ENCODE assay signal across 11 cellular contexts in the genomic region with DNA sequence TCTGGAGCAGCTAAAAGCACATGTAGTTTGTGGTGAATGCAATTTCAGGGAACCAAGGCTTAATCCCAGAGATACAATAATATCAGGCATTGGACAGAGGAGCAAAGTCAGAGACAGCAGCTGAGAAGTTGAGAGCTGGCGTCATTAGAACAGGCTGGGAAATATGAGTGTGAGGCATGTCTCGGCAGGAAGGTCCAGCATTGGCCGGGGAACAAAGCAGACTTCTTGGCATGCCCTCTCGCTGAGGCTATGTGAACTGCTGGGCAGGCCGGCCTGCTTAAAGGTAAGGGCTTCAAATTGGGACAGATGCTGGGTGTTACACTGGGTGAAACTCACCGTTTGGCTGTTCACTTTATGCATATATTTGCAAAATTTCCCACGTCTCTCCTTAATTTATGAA.
DNase-seq lines count a peak whose midpoint lies in the region; ATAC-seq, FAIRE-seq and TF ChIP-seq lines count a peak whose summit lies in the region.
"Had no signal": no experiment of that assay in that cellular context is flagged by ENCODE, and none has a peak within 500 bp of the region (broad histone marks: within the 10 kb centered on the region; RNA-seq: fewer than 3 reads in every experiment).

No MANE protein-coding gene starts in this region.

- H2AFZ ChIP-seq in keratinocyte (ENCODE audit: control insufficient read depth, low read length) (peak overlapping the region; percentile 46), Karpas-422 (ENCODE audit: low read length) (no peak overlapping the region)

- H3K4me3 ChIP-seq in coronary artery = no peak overlapping the region
- H3K4me3 ChIP-seq in keratinocyte (ENCODE audit: control insufficient read depth in 2 of 3, extremely low read depth in 1 of 3, insufficient read depth in 2 of 3, low read depth in 1 of 3, low read length in 3 of 3) = no peak overlapping the region
- H3K4me3 ChIP-seq in Karpas-422 (ENCODE audit: low read length) = no peak overlapping the region

- H3K79me2 ChIP-seq in keratinocyte (ENCODE audit: control insufficient read depth, insufficient read depth, low read length) = no peaks in the 10 kb centered on the region
- H3K79me2 ChIP-seq in Karpas-422 (ENCODE audit: low read length) = no peaks in the 10 kb centered on the region

- H3K27me3 ChIP-seq in keratinocyte (ENCODE audit: control insufficient read depth, extremely low read depth, insufficient read depth, low read length) = no peaks in the 10 kb centered on the region
- H3K27me3 ChIP-seq in Karpas-422 (ENCODE audit: low read length) = no peaks in the 10 kb centered on the region

- no peaks in the 10 kb centered on the region for H4K20me1 ChIP-seq in keratinocyte (ENCODE audit: control insufficient read depth, extremely low read depth, insufficient read depth, low read length)
- H4K20me1 ChIP-seq in Karpas-422 (ENCODE audit: insufficient read depth, low read depth, low read length) = no peaks in the 10 kb centered on the region

- no peaks in the 10 kb centered on the region for H3K36me3 ChIP-seq in keratinocyte (ENCODE audit: control insufficient read depth in 2 of 2, extremely low read depth in 1 of 2, insufficient read depth in 2 of 2, low read length in 2 of 2)
- H3K36me3 ChIP-seq in Karpas-422 (ENCODE audit: insufficient read depth, low read length) = no peaks in the 10 kb centered on the region

- ATAC-seq in GM18873 (IDR thresholded peaks at IDR 0.05; ENCODE audit: low FRiP score, unreplicated experiment) = no peak

- peak; percentile 29 for TF ChIP-seq CTCF in coronary artery (IDR thresholded peaks at IDR 0.05)
- peak; percentile 64 to 78 (median 71) for TF ChIP-seq CTCF in keratinocyte (optimal IDR thresholded peaks at IDR 0.05 in 1 of 3, IDR thresholded peaks at IDR 0.05 in 1 of 3, conservative IDR thresholded peaks at IDR 0.05 in 1 of 3; ENCODE audit: extremely low read depth in 1 of 3, insufficient read depth in 2 of 3, low read length in 3 of 3)
- TF ChIP-seq CTCF in GM10266 (IDR thresholded peaks at IDR 0.05; ENCODE audit: control insufficient read depth, insufficient read depth, low read depth, missing control alignments) = no peak

- H3K4me1 ChIP-seq in keratinocyte (ENCODE audit: control insufficient read depth, extremely low read depth, insufficient read depth, low read length) (peaks cover 12% of the 10 kb centered on the region), Karpas-422 (ENCODE audit: low read length) (no peaks in the 10 kb centered on the region)

- no peak overlapping the region for H3K4me2 ChIP-seq in keratinocyte (ENCODE audit: control insufficient read depth, extremely low read depth, insufficient read depth, low read depth, low read length)
- H3K4me2 ChIP-seq in Karpas-422 (ENCODE audit: low read depth, low read length, poor library complexity, severe bottlenecking) = no peak overlapping the region

- DNase-seq in M059J (ENCODE audit: low read depth) (peak; percentile 26), coronary artery (ENCODE audit: low spot score) (peak; percentile 79), keratinocyte (ENCODE audit: low read depth, low spot score) (no peak), stromal cell of bone marrow (ENCODE audit: low read depth) (peak; percentile 72), GM10266 (ENCODE audit: extremely low spot score) (no peak), T-helper 2 cell (no peak), Karpas-422 (no peak)
- DNase-seq: EL, NCI-H146 had no signal

- H3K9me2 ChIP-seq in Karpas-422 (replicated peaks; ENCODE audit: insufficient read depth, low read length) = no peaks in the 10 kb centered on the region

- H3K27ac ChIP-seq in coronary artery = peak overlapping the region in 1 of 2 donors; percentile 63
- H3K27ac ChIP-seq in keratinocyte (ENCODE audit: control insufficient read depth, insufficient read depth, low read length) = no peak overlapping the region
- no peak overlapping the region for H3K27ac ChIP-seq in Karpas-422 (ENCODE audit: low read length)

- no peak overlapping the region for H3K9ac ChIP-seq in keratinocyte (ENCODE audit: control insufficient read depth, extremely low read depth, insufficient read depth, low read length)
- no peak overlapping the region for H3K9ac ChIP-seq in Karpas-422 (ENCODE audit: low read length)

- peak; percentile 99 for FAIRE-seq in keratinocyte (lab: Jason Lieb, UNC)
- FAIRE-seq: GM19239 had no signal

- H3K9me3 ChIP-seq in keratinocyte (ENCODE audit: control insufficient read depth, low read depth, low read length) (no peaks in the 10 kb centered on the region), Karpas-422 (ENCODE audit: low read length) (no peaks in the 10 kb centered on the region)

- dilution Hi-C loops in keratinocyte (cut with MboI; ENCODE audit: extremely low pct_ligation_motif_present, low sequenced_read_pairs) = no loop called here

- H3K9me1 ChIP-seq in keratinocyte (ENCODE audit: control insufficient read depth, extremely low read depth, insufficient read depth, low read length) = no peaks in the 10 kb centered on the region

Comparison
In these comparisons a context has a peak if more than half of its experiments do, and no peak if none do; other contexts are left out.
1. DNase-seq: peak in M059J (single experiment), coronary artery (single experiment) and stromal cell of bone marrow (single experiment); none in keratinocyte (single experiment), GM10266 (single experiment), T-helper 2 cell (0 of 5) and Karpas-422 (single experiment).